Comparison of ENCODE assay signal across 25 cellular contexts in genomic region chr6:2773450-2773849, GRCh38.
"Had no signal": no experiment of that assay in that cellular context is flagged by ENCODE, and none has a peak within 500 bp of the region (broad histone marks: within the 10 kb centered on the region; RNA-seq: fewer than 3 reads in every experiment).

No MANE protein-coding gene starts in this region.

- H3K27me3 Mint-ChIP-seq: activated CD4-positive, alpha-beta T cell treated with anti-CD3 and anti-CD28 coated beads, Interleukin-2, amount 10 ng/mL, durations not matched to agents 7 days and 5 days; activated CD8-positive, alpha-beta T cell treated with anti-CD3 and anti-CD28 coated beads for 36 hours; dendritic cell treated with granulocyte-macrophage colony-stimulating factor and Interleukin-4, amounts not matched to agents 40 ng/mL and 50 ng/mL, for 4 days; progenitor cell of endocrine pancreas; stimulated activated naive B cell treated with anti-CD40 and anti-IgM and Interleukin-4, amounts not matched to agents 10 μg/mL and 1 μg/mL and 100 μg/mL, for 72 hours had no signal

- H3K36me3 Mint-ChIP-seq: natural killer cell had no signal

- H3K27me3 ChIP-seq: adrenal gland, gastrocnemius medialis, sigmoid colon, vagina had no signal

- DNase-seq: activated CD4-positive, alpha-beta T cell treated with anti-CD3 and anti-CD28 coated beads, Interleukin-2, amount 10 ng/mL, durations not matched to agents 7 days and 5 days; activated CD4-positive, CD25-positive, alpha-beta regulatory T cell treated with anti-CD3 and anti-CD28 coated beads, Interleukin-2, amount 50 U/mL, for 72 hours; activated CD8-positive, alpha-beta T cell treated with anti-CD3 and anti-CD28 coated beads for 36 hours; activated gamma-delta T cell treated with Interleukin-2 at 50 U/mL for 16 hours; adrenal gland; effector CD4-positive, alpha-beta T cell; gastrocnemius medialis; head of caudate nucleus; hypothalamus; left ventricle myocardium superior; mammary epithelial cell; natural killer cell; retina; sigmoid colon; stimulated activated CD4-positive, alpha-beta T cell treated with anti-CD3 and anti-CD28 coated beads, Interleukin-2, amount 100 ng/mL, for 48 hours; stimulated activated CD8-positive, alpha-beta memory T cell treated with anti-CD3 and anti-CD28 coated beads, Interleukin-4, amount 100 ng/mL, for 48 hours; stimulated activated naive B cell treated with anti-CD40 and anti-IgM and Interleukin-4, amounts not matched to agents 10 μg/mL and 1 μg/mL and 100 μg/mL, for 72 hours; trophoblast cell; WERI-Rb-1 had no signal

- H3K4me3 Mint-ChIP-seq: activated CD4-positive, alpha-beta T cell treated with anti-CD3 and anti-CD28 coated beads, Interleukin-2, amount 10 ng/mL, durations not matched to agents 7 days and 5 days; activated CD8-positive, alpha-beta T cell treated with anti-CD3 and anti-CD28 coated beads for 36 hours; activated T-helper 1 cell treated with anti-CD3 and anti-CD28 coated beads, Interleukin-12 subunit alpha, Interleukin-12 subunit beta, Interleukin-2, Interleukin-4 antibody, amounts not matched to agents 30 ng/mL and 10 ng/mL and 1 ng/mL, durations not matched to agents 14 hours and 24 hours and 36 hours; dendritic cell treated with granulocyte-macrophage colony-stimulating factor and Interleukin-4, amounts not matched to agents 40 ng/mL and 50 ng/mL, for 4 days; mesothelial cell of epicardium; natural killer cell; stimulated activated naive B cell treated with anti-CD40 and anti-IgM and Interleukin-4, amounts not matched to agents 10 μg/mL and 1 μg/mL and 100 μg/mL, for 72 hours had no signal

- ATAC-seq: activated CD8-positive, alpha-beta T cell treated with anti-CD3 and anti-CD28 coated beads for 36 hours; activated naive CD4-positive, alpha-beta T cell treated with anti-CD3 and anti-CD28 coated beads, Interleukin-2, amount 50 U/mL, for 72 hours; gastrocnemius medialis; natural killer cell; stimulated activated naive B cell treated with anti-CD40 and anti-IgM and Interleukin-4, amounts not matched to agents 10 μg/mL and 1 μg/mL and 100 μg/mL, for 72 hours had no signal

- H3K27ac ChIP-seq: adrenal gland, gastrocnemius medialis, sigmoid colon, vagina, WERI-Rb-1 had no signal

- H3K4me3 ChIP-seq: adrenal gland, gastrocnemius medialis, sigmoid colon, vagina had no signal

- H3K9me3 ChIP-seq: adrenal gland, gastrocnemius medialis, sigmoid colon, vagina had no signal

- H3K9me3 Mint-ChIP-seq: activated CD4-positive, alpha-beta T cell treated with anti-CD3 and anti-CD28 coated beads, Interleukin-2, amount 10 ng/mL, durations not matched to agents 7 days and 5 days; activated CD8-positive, alpha-beta T cell treated with anti-CD3 and anti-CD28 coated beads for 36 hours; activated naive CD4-positive, alpha-beta T cell treated with anti-CD3 and anti-CD28 coated beads, Interleukin-2, amount 50 U/mL, for 72 hours; activated T-helper 1 cell treated with anti-CD3 and anti-CD28 coated beads, Interleukin-12 subunit alpha, Interleukin-12 subunit beta, Interleukin-2, Interleukin-4 antibody, amounts not matched to agents 30 ng/mL and 10 ng/mL and 1 ng/mL, durations not matched to agents 14 hours and 24 hours and 36 hours; dendritic cell treated with granulocyte-macrophage colony-stimulating factor and Interleukin-4, amounts not matched to agents 40 ng/mL and 50 ng/mL, for 4 days; mesothelial cell of epicardium; natural killer cell; stimulated activated naive B cell treated with anti-CD40 and anti-IgM and Interleukin-4, amounts not matched to agents 10 μg/mL and 1 μg/mL and 100 μg/mL, for 72 hours had no signal

- H3K27ac Mint-ChIP-seq: activated CD4-positive, alpha-beta T cell treated with anti-CD3 and anti-CD28 coated beads, Interleukin-2, amount 10 ng/mL, durations not matched to agents 7 days and 5 days; activated CD8-positive, alpha-beta T cell treated with anti-CD3 and anti-CD28 coated beads for 36 hours; activated naive CD4-positive, alpha-beta T cell treated with anti-CD3 and anti-CD28 coated beads, Interleukin-2, amount 50 U/mL, for 72 hours; activated T-helper 1 cell treated with anti-CD3 and anti-CD28 coated beads, Interleukin-12 subunit alpha, Interleukin-12 subunit beta, Interleukin-2, Interleukin-4 antibody, amounts not matched to agents 30 ng/mL and 10 ng/mL and 1 ng/mL, durations not matched to agents 14 hours and 24 hours and 36 hours; dendritic cell treated with granulocyte-macrophage colony-stimulating factor and Interleukin-4, amounts not matched to agents 40 ng/mL and 50 ng/mL, for 4 days; mesothelial cell of epicardium; natural killer cell; progenitor cell of endocrine pancreas; stimulated activated naive B cell treated with anti-CD40 and anti-IgM and Interleukin-4, amounts not matched to agents 10 μg/mL and 1 μg/mL and 100 μg/mL, for 72 hours had no signal
